Comparison of ENCODE assay signal across 8 cellular contexts in the genomic region with DNA sequence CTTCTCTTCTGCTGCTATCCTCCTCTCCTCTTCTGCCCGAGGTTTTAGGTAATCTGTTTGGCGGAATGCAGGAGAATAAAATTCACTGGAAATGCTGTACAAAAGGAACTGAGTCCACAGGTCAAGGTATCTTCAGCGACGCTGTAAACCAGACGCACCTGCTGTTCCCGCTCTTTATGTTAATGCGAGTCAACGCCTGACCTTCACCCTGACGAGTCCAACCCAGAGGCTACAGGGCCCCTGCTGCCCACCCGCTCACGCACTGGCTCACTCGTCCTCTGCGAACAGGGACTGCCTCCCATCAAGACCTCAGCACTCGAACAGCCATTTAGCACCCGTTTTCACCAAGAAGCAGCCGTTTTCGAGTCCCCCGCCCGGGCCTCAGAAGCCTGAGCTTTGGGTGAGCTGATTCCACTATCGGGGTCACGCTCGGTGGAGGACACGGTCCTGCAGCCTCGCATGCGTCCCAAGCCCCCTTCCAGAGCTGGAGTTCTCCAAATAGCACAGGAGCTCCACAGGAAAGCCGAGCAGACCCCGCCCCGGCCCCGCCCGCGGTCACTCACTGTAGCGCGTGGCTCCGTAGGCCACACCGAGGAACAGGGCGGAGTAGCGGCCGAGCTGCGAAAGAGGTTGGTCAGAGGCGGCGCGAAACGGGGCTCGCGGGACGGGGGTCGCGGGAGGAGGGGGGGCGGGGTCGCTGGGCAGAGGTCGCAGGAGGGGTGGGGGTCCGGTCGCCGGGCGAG. TPM values are rescaled to one million over a fixed set of nuclear protein-coding genes. Genes with fewer than 3 reads are reported as not detected.
DNase-seq lines count a peak whose midpoint lies in the region; ATAC-seq and TF ChIP-seq lines count a peak whose summit lies in the region.

No MANE protein-coding gene starts in this region.

- TF ChIP-seq CTCF in WI38 (IDR thresholded peaks at IDR 0.05; ENCODE audit: low read depth, low read length): no peak
- no peak for TF ChIP-seq CTCF in foreskin keratinocyte (conservative IDR thresholded peaks at IDR 0.05)
- TF ChIP-seq CTCF in progenitor cell of endocrine pancreas (IDR thresholded peaks at IDR 0.05; ENCODE audit: unreplicated experiment): no peak

- peaks cover 26% of the 10 kb centered on the region for H3K36me3 Mint-ChIP-seq in activated CD4-positive, alpha-beta T cell treated with anti-CD3 and anti-CD28 coated beads, Interleukin-2, amount 10 ng/mL, durations not matched to agents 7 days and 5 days (ENCODE audit: low read depth)
- peaks cover 8% of the 10 kb centered on the region for H3K36me3 Mint-ChIP-seq in progenitor cell of endocrine pancreas (ENCODE audit: insufficient read depth)

- peak overlapping the region; percentile 61 for H3K27ac ChIP-seq in foreskin keratinocyte

- H3K4me1 Mint-ChIP-seq in activated CD4-positive, alpha-beta T cell treated with anti-CD3 and anti-CD28 coated beads, Interleukin-2, amount 10 ng/mL, durations not matched to agents 7 days and 5 days: peaks cover 8% of the 10 kb centered on the region
- H3K4me1 Mint-ChIP-seq in progenitor cell of endocrine pancreas (ENCODE audit: low read depth): peaks cover 6% of the 10 kb centered on the region

- no peaks in the 10 kb centered on the region for H3K27me3 Mint-ChIP-seq in activated CD4-positive, alpha-beta T cell treated with anti-CD3 and anti-CD28 coated beads, Interleukin-2, amount 10 ng/mL, durations not matched to agents 7 days and 5 days
- no peaks in the 10 kb centered on the region for H3K27me3 Mint-ChIP-seq in progenitor cell of endocrine pancreas

- peak overlapping the region; percentile 93 for H3K4me3 ChIP-seq in WI38 (ENCODE audit: low read depth, low read length)

- POLR2A ChIA-PET in activated CD4-positive, alpha-beta T cell treated with anti-CD3 and anti-CD28 coated beads, Interleukin-2, amount 10 ng/mL, durations not matched to agents 7 days and 5 days (lab: Charles Lee): interaction anchor here (0.9 kb wide), 1 partner anchor 9 kb away, joined by 4 read pairs; no protein-coding TSS in a partner anchor

- peak; percentile 31 for DNase-seq in activated CD4-positive, alpha-beta T cell treated with anti-CD3 and anti-CD28 coated beads, Interleukin-2, amount 10 ng/mL, durations not matched to agents 7 days and 5 days
- DNase-seq in activated CD4-positive, alpha-beta T cell treated with anti-CD3 and anti-CD28 coated beads, Interleukin-2, amount 50 U/mL, for 48 hours: no peak
- DNase-seq in foreskin keratinocyte: no peak
- no peak for DNase-seq in progenitor cell of endocrine pancreas (ENCODE audit: low spot score, unreplicated experiment)
- DNase-seq in activated CD4-positive, alpha-beta T cell treated with anti-CD3 and anti-CD28 coated beads for 48 hours: no peak
- no peak for DNase-seq in NCI-H187 treated with DMSO at 0.1 percent for 48 hours (lab: John Stamatoyannopoulos, UW)

- no peaks in the 10 kb centered on the region for H3K4me1 ChIP-seq in foreskin keratinocyte

- H3K27me3 ChIP-seq in foreskin keratinocyte: no peaks in the 10 kb centered on the region

- peak overlapping the region; percentile 86 for H3K4me3 Mint-ChIP-seq in activated CD4-positive, alpha-beta T cell treated with anti-CD3 and anti-CD28 coated beads, Interleukin-2, amount 10 ng/mL, durations not matched to agents 7 days and 5 days
- peak overlapping the region; percentile 86 for H3K4me3 Mint-ChIP-seq in progenitor cell of endocrine pancreas (ENCODE audit: low read depth)

- no peaks in the 10 kb centered on the region for H3K9me3 Mint-ChIP-seq in activated CD4-positive, alpha-beta T cell treated with anti-CD3 and anti-CD28 coated beads, Interleukin-2, amount 10 ng/mL, durations not matched to agents 7 days and 5 days
- no peaks in the 10 kb centered on the region for H3K9me3 Mint-ChIP-seq in progenitor cell of endocrine pancreas (ENCODE audit: low read depth)

- H3K27ac Mint-ChIP-seq in activated CD4-positive, alpha-beta T cell treated with anti-CD3 and anti-CD28 coated beads, Interleukin-2, amount 10 ng/mL, durations not matched to agents 7 days and 5 days: peak overlapping the region; percentile 88
- H3K27ac Mint-ChIP-seq in progenitor cell of endocrine pancreas: peak overlapping the region; percentile 92

- CTCF ChIA-PET in activated CD4-positive, alpha-beta T cell treated with anti-CD3 and anti-CD28 coated beads, Interleukin-2, amount 10 ng/mL, durations not matched to agents 7 days and 5 days (lab: Charles Lee): interaction anchor here (0.6 to 2.5 kb wide), 7 partner anchors 7 to 545 kb away, joined by 3 to 22 read pairs (median 3); no protein-coding TSS in a partner anchor

- ATAC-seq in foreskin keratinocyte (peak; percentile 12), HG02798 (IDR thresholded peaks at IDR 0.05; ENCODE audit: poor library complexity, unreplicated experiment) (no peak)

RNA-seq across cellular contexts. Expression of a gene that starts 0.6 kb away (rescaled TPM):
- 100 to 1,000 TPM; 162 to 183 TPM for total RNA-seq in activated CD4-positive, alpha-beta T cell treated with anti-CD3 and anti-CD28 coated beads, Interleukin-2, amount 10 ng/mL, durations not matched to agents 7 days and 5 days
- total RNA-seq in foreskin keratinocyte: 578 and 609 TPM in 2 replicates
- 880 and 886 TPM in 2 replicates for polyA plus RNA-seq in foreskin keratinocyte
- 235 and 236 TPM in 2 replicates for total RNA-seq in progenitor cell of endocrine pancreas

RNA-seq across cellular contexts. Expression of a gene that starts 0.8 kb away (rescaled TPM):
- total RNA-seq in activated CD4-positive, alpha-beta T cell treated with anti-CD3 and anti-CD28 coated beads, Interleukin-2, amount 10 ng/mL, durations not matched to agents 7 days and 5 days: 10 to 100 TPM; 17.8 to 19.0 TPM
- total RNA-seq in foreskin keratinocyte: 5.0 and 5.1 TPM in 2 replicates
- 5.3 and 6.5 TPM in 2 replicates for polyA plus RNA-seq in foreskin keratinocyte
- total RNA-seq in progenitor cell of endocrine pancreas: 22.6 and 23.7 TPM in 2 replicates

RNA-seq across cellular contexts. Expression of a gene that starts 15.4 kb away (rescaled TPM):
- under 1 TPM in 1 of 2 experiments, not detected in 1; 0.35 TPM for total RNA-seq in activated CD4-positive, alpha-beta T cell treated with anti-CD3 and anti-CD28 coated beads, Interleukin-2, amount 10 ng/mL, durations not matched to agents 7 days and 5 days
- total RNA-seq in foreskin keratinocyte: 0.07 and 0.11 TPM in 2 replicates
- 0.06 and 0.11 TPM in 2 replicates for polyA plus RNA-seq in foreskin keratinocyte
- 12.9 and 13.1 TPM in 2 replicates for total RNA-seq in progenitor cell of endocrine pancreas

RNA-seq across cellular contexts. Expression of a gene that starts 32.1 kb away (rescaled TPM):
- total RNA-seq in activated CD4-positive, alpha-beta T cell treated with anti-CD3 and anti-CD28 coated beads, Interleukin-2, amount 10 ng/mL, durations not matched to agents 7 days and 5 days: 10 to 100 TPM; 34.9 to 36.8 TPM
- total RNA-seq in foreskin keratinocyte (38.7 and 42.4 TPM in 2 replicates), progenitor cell of endocrine pancreas (79.8 and 87.9 TPM in 2 replicates)
- polyA plus RNA-seq in foreskin keratinocyte: 29.1 and 32.7 TPM in 2 replicates

RNA-seq across cellular contexts. Expression of a gene that starts 48.1 kb away (rescaled TPM):
- 10 to 100 TPM; 15.9 to 18.7 TPM for total RNA-seq in activated CD4-positive, alpha-beta T cell treated with anti-CD3 and anti-CD28 coated beads, Interleukin-2, amount 10 ng/mL, durations not matched to agents 7 days and 5 days
- total RNA-seq in foreskin keratinocyte (0.34 and 0.81 TPM in 2 replicates), progenitor cell of endocrine pancreas (10.4 TPM in 2 replicates)
- polyA plus RNA-seq in foreskin keratinocyte: 0.34 and 0.45 TPM in 2 replicates

Comparison
In these comparisons a context has a peak if more than half of its experiments do, and no peak if none do; other contexts are left out.
1. RNA of a gene that starts 15.4 kb away (total RNA-seq): 12.9 to 13.1 TPM in progenitor cell of endocrine pancreas; 0.35 TPM in activated CD4-positive, alpha-beta T cell treated with anti-CD3 and anti-CD28 coated beads, Interleukin-2, amount 10 ng/mL, durations not matched to agents 7 days and 5 days and 0.07 to 0.11 TPM in foreskin keratinocyte; every median in the first group is over 10 times any median in the second.